13 cellular contexts compared by ENCODE assay signal in genomic region chr6:45625191-45625664, GRCh38.
DNase-seq lines count a peak whose midpoint lies in the region; ATAC-seq and TF ChIP-seq lines count a peak whose summit lies in the region.
"Had no signal": no experiment of that assay in that cellular context is flagged by ENCODE, and none has a peak within 500 bp of the region (broad histone marks: within the 10 kb centered on the region; RNA-seq: fewer than 3 reads in every experiment).

No MANE protein-coding gene starts in this region.

- POLR2A ChIA-PET in activated CD4-positive, alpha-beta memory T cell treated with anti-CD3 and anti-CD28 coated beads, Interleukin-2, amount 10 ng/mL, durations not matched to agents 7 days and 5 days (lab: Charles Lee), result no interaction called here

- TF ChIP-seq CTCF in natural killer cell (IDR thresholded peaks at IDR 0.05), result no peak
- no peak for TF ChIP-seq CTCF in fibroblast of mammary gland (conservative IDR thresholded peaks at IDR 0.05; ENCODE audit: control insufficient read depth, insufficient read depth, low read depth, low read length)

- peak overlapping the region; percentile 56 for H3K4me3 Mint-ChIP-seq in natural killer cell treated with Interleukin-12 subunit alpha and Interleukin-12 subunit beta and Interleukin-15 and Interleukin-18, amount 100 ng/mL, for 72 hours
- H3K4me3 Mint-ChIP-seq in natural killer cell, result no peak overlapping the region
- H3K4me3 Mint-ChIP-seq in activated CD4-positive, alpha-beta memory T cell treated with anti-CD3 and anti-CD28 coated beads, Interleukin-2, amount 10 ng/mL, durations not matched to agents 7 days and 5 days, result no peak overlapping the region
- peak overlapping the region; percentile 2 to 13 for H3K4me3 Mint-ChIP-seq in stimulated activated naive CD8-positive, alpha-beta T cell treated with anti-CD3 and anti-CD28 coated beads, Interleukin-15, amount 100 ng/mL, for 72 hours
- H3K4me3 Mint-ChIP-seq in stimulated activated naive B cell treated with anti-CD40 and anti-IgM and Interleukin-4, amounts not matched to agents 10 μg/mL and 1 μg/mL and 100 μg/mL, for 72 hours, result no peak overlapping the region
- H3K4me3 Mint-ChIP-seq: dendritic cell treated with granulocyte-macrophage colony-stimulating factor and Interleukin-4, amounts not matched to agents 40 ng/mL and 50 ng/mL, for 4 days; GM23338 had no signal

- CTCF ChIA-PET in activated CD4-positive, alpha-beta memory T cell treated with anti-CD3 and anti-CD28 coated beads, Interleukin-2, amount 10 ng/mL, durations not matched to agents 7 days and 5 days (lab: Charles Lee), result no interaction called here

- DNase-seq in natural killer cell treated with Interleukin-12 subunit alpha and Interleukin-12 subunit beta and Interleukin-15 and Interleukin-18, amount 100 ng/mL, for 72 hours (ENCODE audit: low spot score), result no peak
- no peak for DNase-seq in natural killer cell
- DNase-seq in activated CD4-positive, alpha-beta memory T cell treated with anti-CD3 and anti-CD28 coated beads, Interleukin-2, amount 10 ng/mL, durations not matched to agents 7 days and 5 days, result no peak
- peak; percentile 95 for DNase-seq in fibroblast of mammary gland (ENCODE audit: low read depth)
- peak in 1 of 2 donors; percentile 31 for DNase-seq in stimulated activated naive CD8-positive, alpha-beta T cell treated with anti-CD3 and anti-CD28 coated beads, Interleukin-15, amount 100 ng/mL, for 72 hours
- DNase-seq in stimulated activated naive B cell treated with anti-CD40 and anti-IgM and Interleukin-4, amounts not matched to agents 10 μg/mL and 1 μg/mL and 100 μg/mL, for 72 hours, result no peak
- no peak for DNase-seq in germinal center (ENCODE audit: low spot score)
- DNase-seq: C1 segment of cervical spinal cord, Karpas-422, NCI-H510A had no signal

- peak overlapping the region; percentile 10 to 71 for H3K27ac Mint-ChIP-seq in natural killer cell treated with Interleukin-12 subunit alpha and Interleukin-12 subunit beta and Interleukin-15 and Interleukin-18, amount 100 ng/mL, for 72 hours
- H3K27ac Mint-ChIP-seq in natural killer cell, result no peak overlapping the region
- peak overlapping the region; percentile 2 for H3K27ac Mint-ChIP-seq in activated CD4-positive, alpha-beta memory T cell treated with anti-CD3 and anti-CD28 coated beads, Interleukin-2, amount 10 ng/mL, durations not matched to agents 7 days and 5 days
- H3K27ac Mint-ChIP-seq in stimulated activated naive CD8-positive, alpha-beta T cell treated with anti-CD3 and anti-CD28 coated beads, Interleukin-15, amount 100 ng/mL, for 72 hours, result peak overlapping the region in 1 of 2 donors; percentile 64
- H3K27ac Mint-ChIP-seq in stimulated activated naive B cell treated with anti-CD40 and anti-IgM and Interleukin-4, amounts not matched to agents 10 μg/mL and 1 μg/mL and 100 μg/mL, for 72 hours, result no peak overlapping the region
- H3K27ac Mint-ChIP-seq: dendritic cell treated with granulocyte-macrophage colony-stimulating factor and Interleukin-4, amounts not matched to agents 40 ng/mL and 50 ng/mL, for 4 days; GM23338 had no signal

- intact Hi-C loops in natural killer cell (cut with micrococcal nuclease), result no loop called here

- peaks cover 5% of the 10 kb centered on the region for H3K9me3 Mint-ChIP-seq in natural killer cell treated with Interleukin-12 subunit alpha and Interleukin-12 subunit beta and Interleukin-15 and Interleukin-18, amount 100 ng/mL, for 72 hours
- peaks cover 0 to 2% of the 10 kb centered on the region in 2 donors for H3K9me3 Mint-ChIP-seq in natural killer cell
- peaks cover 16% of the 10 kb centered on the region for H3K9me3 Mint-ChIP-seq in activated CD4-positive, alpha-beta memory T cell treated with anti-CD3 and anti-CD28 coated beads, Interleukin-2, amount 10 ng/mL, durations not matched to agents 7 days and 5 days
- peaks cover 4 to 15% of the 10 kb centered on the region in 2 donors for H3K9me3 Mint-ChIP-seq in stimulated activated naive CD8-positive, alpha-beta T cell treated with anti-CD3 and anti-CD28 coated beads, Interleukin-15, amount 100 ng/mL, for 72 hours
- peaks cover 0 to 2% of the 10 kb centered on the region in 2 donors for H3K9me3 Mint-ChIP-seq in stimulated activated naive B cell treated with anti-CD40 and anti-IgM and Interleukin-4, amounts not matched to agents 10 μg/mL and 1 μg/mL and 100 μg/mL, for 72 hours
- H3K9me3 Mint-ChIP-seq: dendritic cell treated with granulocyte-macrophage colony-stimulating factor and Interleukin-4, amounts not matched to agents 40 ng/mL and 50 ng/mL, for 4 days; GM23338 had no signal

- H3K36me3 Mint-ChIP-seq in natural killer cell treated with Interleukin-12 subunit alpha and Interleukin-12 subunit beta and Interleukin-15 and Interleukin-18, amount 100 ng/mL, for 72 hours, result peaks cover 9% of the 10 kb centered on the region
- no peaks in the 10 kb centered on the region for H3K36me3 Mint-ChIP-seq in natural killer cell
- peaks cover 27% of the 10 kb centered on the region for H3K36me3 Mint-ChIP-seq in activated CD4-positive, alpha-beta memory T cell treated with anti-CD3 and anti-CD28 coated beads, Interleukin-2, amount 10 ng/mL, durations not matched to agents 7 days and 5 days (ENCODE audit: low read depth)
- no peaks in the 10 kb centered on the region for H3K36me3 Mint-ChIP-seq in stimulated activated naive B cell treated with anti-CD40 and anti-IgM and Interleukin-4, amounts not matched to agents 10 μg/mL and 1 μg/mL and 100 μg/mL, for 72 hours

- H3K4me1 Mint-ChIP-seq in natural killer cell treated with Interleukin-12 subunit alpha and Interleukin-12 subunit beta and Interleukin-15 and Interleukin-18, amount 100 ng/mL, for 72 hours (ENCODE audit: low read depth in 2 of 2), result peaks cover 11 to 38% of the 10 kb centered on the region in 2 donors
- peaks cover 4 to 7% of the 10 kb centered on the region in 2 donors for H3K4me1 Mint-ChIP-seq in natural killer cell
- peaks cover 51% of the 10 kb centered on the region for H3K4me1 Mint-ChIP-seq in activated CD4-positive, alpha-beta memory T cell treated with anti-CD3 and anti-CD28 coated beads, Interleukin-2, amount 10 ng/mL, durations not matched to agents 7 days and 5 days
- peaks cover 58% of the 10 kb centered on the region for H3K4me1 Mint-ChIP-seq in stimulated activated naive CD8-positive, alpha-beta T cell treated with anti-CD3 and anti-CD28 coated beads, Interleukin-15, amount 100 ng/mL, for 72 hours
- peaks cover under 1 to 1% of the 10 kb centered on the region in 2 donors for H3K4me1 Mint-ChIP-seq in stimulated activated naive B cell treated with anti-CD40 and anti-IgM and Interleukin-4, amounts not matched to agents 10 μg/mL and 1 μg/mL and 100 μg/mL, for 72 hours

- peak in 1 of 2 donors; percentile 50 for ATAC-seq in natural killer cell treated with Interleukin-12 subunit alpha and Interleukin-12 subunit beta and Interleukin-15 and Interleukin-18, amount 100 ng/mL, for 72 hours
- ATAC-seq in natural killer cell (no peak), HG03159 (IDR thresholded peaks at IDR 0.05; ENCODE audit: unreplicated experiment) (no peak)
- peak; percentile 86 for ATAC-seq in stimulated activated naive CD8-positive, alpha-beta T cell treated with anti-CD3 and anti-CD28 coated beads, Interleukin-15, amount 100 ng/mL, for 72 hours
- ATAC-seq in stimulated activated naive B cell treated with anti-CD40 and anti-IgM and Interleukin-4, amounts not matched to agents 10 μg/mL and 1 μg/mL and 100 μg/mL, for 72 hours (replicated peaks), result no peak
- ATAC-seq: GM23338 had no signal

- peaks cover 0 to 6% of the 10 kb centered on the region in 2 donors for H3K27me3 Mint-ChIP-seq in natural killer cell treated with Interleukin-12 subunit alpha and Interleukin-12 subunit beta and Interleukin-15 and Interleukin-18, amount 100 ng/mL, for 72 hours
- H3K27me3 Mint-ChIP-seq in natural killer cell (ENCODE audit: low read depth in 2 of 2), result peaks cover 0 to 6% of the 10 kb centered on the region in 2 donors
- H3K27me3 Mint-ChIP-seq in activated CD4-positive, alpha-beta memory T cell treated with anti-CD3 and anti-CD28 coated beads, Interleukin-2, amount 10 ng/mL, durations not matched to agents 7 days and 5 days, result no peaks in the 10 kb centered on the region
- peaks cover 8% of the 10 kb centered on the region for H3K27me3 Mint-ChIP-seq in stimulated activated naive CD8-positive, alpha-beta T cell treated with anti-CD3 and anti-CD28 coated beads, Interleukin-15, amount 100 ng/mL, for 72 hours
- H3K27me3 Mint-ChIP-seq in stimulated activated naive B cell treated with anti-CD40 and anti-IgM and Interleukin-4, amounts not matched to agents 10 μg/mL and 1 μg/mL and 100 μg/mL, for 72 hours, result peaks cover 0 to 8% of the 10 kb centered on the region in 2 donors
- H3K27me3 Mint-ChIP-seq: dendritic cell treated with granulocyte-macrophage colony-stimulating factor and Interleukin-4, amounts not matched to agents 40 ng/mL and 50 ng/mL, for 4 days had no signal

- H3K4me3 ChIP-seq in fibroblast of mammary gland (ENCODE audit: control insufficient read depth, low read depth, low read length), result no peak overlapping the region
- H3K4me3 ChIP-seq: GM23338 had no signal

Comparison
In these comparisons a context has a peak if more than half of its experiments do, and no peak if none do; other contexts are left out.
1. H3K27ac Mint-ChIP-seq: peak in natural killer cell treated with Interleukin-12 subunit alpha and Interleukin-12 subunit beta and Interleukin-15 and Interleukin-18, amount 100 ng/mL, for 72 hours (2 of 2) and activated CD4-positive, alpha-beta memory T cell treated with anti-CD3 and anti-CD28 coated beads, Interleukin-2, amount 10 ng/mL, durations not matched to agents 7 days and 5 days (single experiment); none in natural killer cell (0 of 2) and stimulated activated naive B cell treated with anti-CD40 and anti-IgM and Interleukin-4, amounts not matched to agents 10 μg/mL and 1 μg/mL and 100 μg/mL, for 72 hours (single experiment).
2. H3K4me3 Mint-ChIP-seq: peak in natural killer cell treated with Interleukin-12 subunit alpha and Interleukin-12 subunit beta and Interleukin-15 and Interleukin-18, amount 100 ng/mL, for 72 hours (single experiment) and stimulated activated naive CD8-positive, alpha-beta T cell treated with anti-CD3 and anti-CD28 coated beads, Interleukin-15, amount 100 ng/mL, for 72 hours (2 of 2); none in natural killer cell (single experiment), activated CD4-positive, alpha-beta memory T cell treated with anti-CD3 and anti-CD28 coated beads, Interleukin-2, amount 10 ng/mL, durations not matched to agents 7 days and 5 days (single experiment) and stimulated activated naive B cell treated with anti-CD40 and anti-IgM and Interleukin-4, amounts not matched to agents 10 μg/mL and 1 μg/mL and 100 μg/mL, for 72 hours (0 of 2).